Comparison of ENCODE assay signal across 23 cellular contexts in the genomic region with DNA sequence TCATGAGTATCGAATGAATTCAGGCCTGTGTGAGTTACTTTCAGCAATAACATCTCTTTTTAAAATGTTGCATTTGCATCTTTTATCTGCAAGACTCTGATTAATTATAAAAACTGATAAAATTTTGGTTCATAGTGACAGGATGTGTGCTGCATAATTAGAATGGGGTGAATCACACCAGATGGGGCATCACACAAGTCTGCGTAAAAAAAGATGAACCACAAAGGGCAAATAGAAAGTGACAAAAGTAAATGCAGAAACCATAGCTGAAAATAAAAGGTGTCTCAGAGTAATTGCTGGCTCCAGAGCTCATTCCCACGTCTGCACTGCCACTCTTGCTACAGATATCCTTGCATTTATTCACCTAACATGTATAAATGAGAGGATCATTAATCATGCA.
DNase-seq lines count a peak whose midpoint lies in the region; ATAC-seq and TF ChIP-seq lines count a peak whose summit lies in the region.
"Had no signal": no experiment of that assay in that cellular context is flagged by ENCODE, and none has a peak within 500 bp of the region (broad histone marks: within the 10 kb centered on the region; RNA-seq: fewer than 3 reads in every experiment).

No MANE protein-coding gene starts in this region.

- H3K4me1 ChIP-seq in upper lobe of right lung = no peaks in the 10 kb centered on the region
- H3K4me1 ChIP-seq: body of pancreas, gastrocnemius medialis had no signal

- no peaks in the 10 kb centered on the region for H3K9me3 Mint-ChIP-seq in memory B cell
- H3K9me3 Mint-ChIP-seq: mesothelial cell of epicardium, type B pancreatic cell had no signal

- DNase-seq in GM12865 (ENCODE audit: low read depth) (peak; percentile 31), NCI-H69 (lab: John Stamatoyannopoulos, UW) (peak; percentile 28), memory B cell (ENCODE audit: low spot score in 2 of 2) (no peak), ureter (ENCODE audit: low spot score) (no peak), upper lobe of right lung (no peak), OCI-M2 (lab: John Stamatoyannopoulos, UW; ENCODE audit: unreplicated experiment) (no peak)
- DNase-seq: activated CD8-positive, alpha-beta memory T cell treated with anti-CD3 and anti-CD28 coated beads for 24 hours; activated gamma-delta T cell treated with Interleukin-2 at 50 U/mL for 16 hours; body of pancreas; C1 segment of cervical spinal cord; dorsolateral prefrontal cortex; gastrocnemius medialis; KBM-7; NCI-H1417; NCI-H2029; NCI-H2227 treated with DMSO at 0.1 percent for 48 hours; NCI-H526 had no signal

- H3K4me1 Mint-ChIP-seq in memory B cell = peaks cover 9% of the 10 kb centered on the region

- H3K27ac Mint-ChIP-seq in memory B cell = no peak overlapping the region
- H3K27ac Mint-ChIP-seq: mesothelial cell of epicardium, type B pancreatic cell had no signal

- H3K36me3 ChIP-seq in upper lobe of right lung = no peaks in the 10 kb centered on the region
- H3K36me3 ChIP-seq: gastrocnemius medialis, MG63 had no signal

- H3K9me3 ChIP-seq in upper lobe of right lung = no peaks in the 10 kb centered on the region
- H3K9me3 ChIP-seq: body of pancreas, gastrocnemius medialis, MG63 had no signal

- TF ChIP-seq CTCF in GM12865 (IDR thresholded peaks at IDR 0.05; ENCODE audit: insufficient read depth, low read depth, low read length, missing control alignments) (no peak), upper lobe of right lung (IDR thresholded peaks at IDR 0.05) (no peak)

- H3K27me3 ChIP-seq in upper lobe of right lung = no peaks in the 10 kb centered on the region
- H3K27me3 ChIP-seq: body of pancreas, gastrocnemius medialis, MG63 had no signal

- intact Hi-C loops in upper lobe of right lung (cut with DNase I) = no loop called here

- H3K4me3 ChIP-seq in GM12865 (ENCODE audit: low read depth, low read length) = no peak overlapping the region
- no peak overlapping the region for H3K4me3 ChIP-seq in upper lobe of right lung
- H3K4me3 ChIP-seq: body of pancreas, dorsolateral prefrontal cortex, gastrocnemius medialis, MG63, smooth muscle cell had no signal

- no peak overlapping the region for H3K27ac ChIP-seq in upper lobe of right lung
- H3K27ac ChIP-seq: body of pancreas, dorsolateral prefrontal cortex, gastrocnemius medialis had no signal

- H3K36me3 Mint-ChIP-seq in memory B cell = peaks cover 2% of the 10 kb centered on the region
- H3K36me3 Mint-ChIP-seq: mesothelial cell of epicardium, type B pancreatic cell had no signal

- ATAC-seq in GM18867 (IDR thresholded peaks at IDR 0.05; ENCODE audit: unreplicated experiment) (peak; percentile 60), memory B cell (ENCODE audit: low read depth) (peak; percentile 22), upper lobe of right lung (no peak)
- ATAC-seq: body of pancreas, gastrocnemius medialis, Right ventricle myocardium inferior had no signal

- no peaks in the 10 kb centered on the region for H3K27me3 Mint-ChIP-seq in memory B cell
- H3K27me3 Mint-ChIP-seq: type B pancreatic cell had no signal

- no peak overlapping the region for H3K4me3 Mint-ChIP-seq in memory B cell
- H3K4me3 Mint-ChIP-seq: mesothelial cell of epicardium, type B pancreatic cell had no signal

Comparison
In these comparisons a context has a peak if more than half of its experiments do, and no peak if none do; other contexts are left out.
1. DNase-seq: peak in GM12865 (single experiment) and NCI-H69 (single experiment); none in memory B cell (0 of 2), ureter (single experiment), upper lobe of right lung (single experiment) and OCI-M2 (single experiment).